ENCODE assay signal across 8 cellular contexts in the genomic region with DNA sequence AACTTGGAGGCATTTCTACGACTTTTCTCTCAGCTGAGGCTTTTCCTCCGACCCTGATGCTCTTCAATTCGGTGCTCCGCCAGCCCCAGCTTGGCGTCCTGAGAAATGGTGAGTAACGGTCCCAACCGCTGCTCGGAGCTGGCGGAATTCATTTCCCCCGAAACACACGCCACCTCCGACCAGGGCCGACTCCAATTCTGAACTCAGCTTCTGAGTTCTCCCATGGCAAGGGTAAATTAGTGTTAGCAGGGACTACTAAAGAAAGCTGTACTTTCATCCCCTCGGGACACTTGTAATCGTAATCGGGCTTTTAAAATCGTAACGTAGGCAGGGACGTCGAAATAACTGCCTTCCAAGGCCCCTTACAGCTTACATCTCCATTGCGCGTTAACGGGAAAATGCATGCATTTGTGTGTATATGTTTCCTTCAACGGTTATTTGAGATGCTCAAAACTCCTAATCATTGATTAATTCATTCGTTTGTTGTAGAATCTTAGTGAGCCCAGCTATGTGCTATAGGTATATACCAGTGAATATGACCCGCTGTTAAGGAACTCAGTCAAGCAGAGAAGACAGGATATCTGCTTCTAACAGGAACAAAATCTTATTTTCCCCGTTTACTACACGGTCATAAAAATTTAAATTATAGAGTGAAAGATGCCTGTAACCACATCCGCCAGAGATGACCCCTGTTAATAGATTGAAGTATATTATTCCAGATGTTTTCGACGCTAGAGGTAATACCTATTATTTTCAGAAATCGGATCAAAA. TPM values are rescaled to one million over a fixed set of nuclear protein-coding genes. Genes with fewer than 3 reads are reported as not detected.
DNase-seq lines count a peak whose midpoint lies in the region; ATAC-seq and TF ChIP-seq lines count a peak whose summit lies in the region.

No MANE protein-coding gene starts in this region.

- 0 to 1% methylated on average over 32 of the region's 32 CpGs for WGBS in lung, 2 donors

- H3K27me3 ChIP-seq in lung (ENCODE audit: control insufficient read depth, insufficient read depth), result no peaks in the 10 kb centered on the region

- peaks cover 47% of the 10 kb centered on the region for H3K36me3 Mint-ChIP-seq in Calu3 (ENCODE audit: insufficient read depth, unreplicated experiment)
- H3K36me3 Mint-ChIP-seq in activated naive CD8-positive, alpha-beta T cell treated with anti-CD3 and anti-CD28 coated beads, Interleukin-2, amount 50 U/mL, for 24 hours (ENCODE audit: low read depth), result peaks cover 54% of the 10 kb centered on the region

- peaks cover 0 to 3% of the 10 kb centered on the region in 2 donors for H3K4me1 ChIP-seq in lung (ENCODE audit: control insufficient read depth in 2 of 2, insufficient read depth in 2 of 2, low read length in 2 of 2)

- peaks cover 60% of the 10 kb centered on the region for H3K4me1 Mint-ChIP-seq in Calu3 (ENCODE audit: low read depth, unreplicated experiment)
- H3K4me1 Mint-ChIP-seq in activated naive CD8-positive, alpha-beta T cell treated with anti-CD3 and anti-CD28 coated beads, Interleukin-2, amount 50 U/mL, for 24 hours, result peaks cover 66% of the 10 kb centered on the region

- no peaks in the 10 kb centered on the region for H3K36me3 ChIP-seq in lung (ENCODE audit: control insufficient read depth in 2 of 2, insufficient read depth in 2 of 2, low read length in 2 of 2)

- peak; percentile 7 for ATAC-seq in GM19372 (IDR thresholded peaks at IDR 0.05; ENCODE audit: low read depth, unreplicated experiment)
- ATAC-seq in HG03432 (IDR thresholded peaks at IDR 0.05; ENCODE audit: unreplicated experiment), result peak; percentile 18
- peak; percentile 8 for ATAC-seq in activated naive CD8-positive, alpha-beta T cell treated with anti-CD3 and anti-CD28 coated beads, Interleukin-2, amount 50 U/mL, for 24 hours
- ATAC-seq in lung (ENCODE audit: insufficient read depth, low FRiP score), result no peak

- H3K27ac Mint-ChIP-seq in Calu3 (ENCODE audit: unreplicated experiment), result peak overlapping the region; percentile 92
- peak overlapping the region; percentile 98 for H3K27ac Mint-ChIP-seq in activated naive CD8-positive, alpha-beta T cell treated with anti-CD3 and anti-CD28 coated beads, Interleukin-2, amount 50 U/mL, for 24 hours

- no peaks in the 10 kb centered on the region for H3K9me3 Mint-ChIP-seq in Calu3 (ENCODE audit: low read depth, unreplicated experiment)
- H3K9me3 Mint-ChIP-seq in activated naive CD8-positive, alpha-beta T cell treated with anti-CD3 and anti-CD28 coated beads, Interleukin-2, amount 50 U/mL, for 24 hours, result no peaks in the 10 kb centered on the region

- peak overlapping the region; percentile 50 for H3K4me3 ChIP-seq in lung

- peak overlapping the region; percentile 43 to 69 for H3K27ac ChIP-seq in lung (ENCODE audit: low read depth in 1 of 2, low read length in 1 of 2)

- no peaks in the 10 kb centered on the region for H3K9me3 ChIP-seq in lung (ENCODE audit: control insufficient read depth in 2 of 2, insufficient read depth in 1 of 2, low read length in 1 of 2)

- TSS peak; percentile 54 for BruUV-seq in Calu3 (replicated peaks; lab: Mats Ljungman, UMichigan)

- H3K4me3 Mint-ChIP-seq in Calu3 (ENCODE audit: low read depth, unreplicated experiment), result peak overlapping the region; percentile 92
- peak overlapping the region; percentile 95 for H3K4me3 Mint-ChIP-seq in activated naive CD8-positive, alpha-beta T cell treated with anti-CD3 and anti-CD28 coated beads, Interleukin-2, amount 50 U/mL, for 24 hours

- intact Hi-C loops in Calu3 (cut with micrococcal nuclease; ENCODE audit: unreplicated experiment) (loop anchor here (1.0 kb wide), 2 partner anchors 24 to 355 kb away; no protein-coding TSS in a partner anchor), head of caudate nucleus (cut with DNase I) (loop anchor here (5.0 kb wide), 1 partner anchor 354 kb away; no protein-coding TSS in a partner anchor)

- no peak for TF ChIP-seq CTCF in Calu3 (IDR thresholded peaks at IDR 0.05; ENCODE audit: unreplicated experiment)
- no peak for TF ChIP-seq CTCF in lung (IDR thresholded peaks at IDR 0.05; ENCODE audit: control extremely low read depth, extremely low read depth)

- H3K27me3 Mint-ChIP-seq in Calu3 (ENCODE audit: unreplicated experiment), result no peaks in the 10 kb centered on the region
- peaks cover 6% of the 10 kb centered on the region for H3K27me3 Mint-ChIP-seq in activated naive CD8-positive, alpha-beta T cell treated with anti-CD3 and anti-CD28 coated beads, Interleukin-2, amount 50 U/mL, for 24 hours

- CTCF ChIA-PET in Calu3 (lab: Charles Lee), result interaction anchor here (0.6 to 2.6 kb wide), 28 partner anchors 8 to 714 kb away, joined by 3 to 64 read pairs (median 5); a partner anchor contains a TSS

- DNase-seq in Calu3 (no peak), lung (ENCODE audit: low spot score) (no peak), head of caudate nucleus (no peak), ecto neural progenitor cell (ENCODE audit: low spot score) (no peak)
- DNase-seq in activated naive CD8-positive, alpha-beta T cell treated with anti-CD3 and anti-CD28 coated beads, Interleukin-2, amount 50 U/mL, for 24 hours, result no peak
- DNase-seq in activated effector memory CD4-positive, alpha-beta T cell treated with Interleukin-2 at 50 U/mL for 16 hours, result no peak

RNA-seq across cellular contexts. Expression of a gene that starts 0.5 kb away (rescaled TPM):
- total RNA-seq in Calu3 (2022) (37.7 and 44.0 TPM in 2 replicates), lung (10 to 100 TPM in 1 of 2 donors, 1 to 10 TPM in 1; 5.1 to 27.8 TPM)
- polyA plus RNA-seq in lung, result 1 to 10 TPM; 1.1 to 1.7 TPM

RNA-seq across cellular contexts. Expression of a gene that starts 0.7 kb away (rescaled TPM):
- total RNA-seq in Calu3 (2022), result 35.3 and 36.5 TPM in 2 replicates
- 10 to 100 TPM; 15.7 to 18.9 TPM for total RNA-seq in lung
- 1 to 10 TPM; 6.4 to 8.0 TPM for polyA plus RNA-seq in lung
